19 cellular contexts compared by ENCODE assay signal in genomic region chr5:87282254-87282653, GRCh38. TPM values are rescaled to one million over a fixed set of nuclear protein-coding genes. Genes with fewer than 3 reads are reported as not detected.
A peak's percentile ranks its signal among the peaks of the same experiment; 100 is the strongest.
DNase-seq lines count a peak whose midpoint lies in the region; ATAC-seq and TF ChIP-seq lines count a peak whose summit lies in the region.
"Had no signal": no experiment of that assay in that cellular context is flagged by ENCODE, and none has a peak within 500 bp of the region (broad histone marks: within the 10 kb centered on the region; RNA-seq: fewer than 3 reads in every experiment).

No MANE protein-coding gene starts in this region.

- H2AK5ac ChIP-seq in trophoblast cell (ENCODE audit: low read length) = no peak overlapping the region

- H3K4me1 Mint-ChIP-seq in activated CD4-positive, alpha-beta T cell treated with anti-CD3 and anti-CD28 coated beads, Interleukin-2, amount 10 ng/mL, durations not matched to agents 7 days and 5 days = peaks cover 33% of the 10 kb centered on the region
- H3K4me1 Mint-ChIP-seq in IgD-negative memory B cell (peaks cover 18 to 30% (median 28%) of the 10 kb centered on the region in 3 donors), progenitor cell of endocrine pancreas (ENCODE audit: low read depth) (peaks cover 10% of the 10 kb centered on the region)
- H3K4me1 Mint-ChIP-seq in activated naive CD8-positive, alpha-beta T cell (ENCODE audit: low read depth) = peaks cover 62% of the 10 kb centered on the region

- H3K23ac ChIP-seq in trophoblast cell (ENCODE audit: low read length) = no peak overlapping the region

- H2BK120ac ChIP-seq in trophoblast cell (ENCODE audit: insufficient read depth, low read length, poor library complexity) = no peak overlapping the region

- H3K9me3 Mint-ChIP-seq in activated CD4-positive, alpha-beta T cell treated with anti-CD3 and anti-CD28 coated beads, Interleukin-2, amount 10 ng/mL, durations not matched to agents 7 days and 5 days = no peaks in the 10 kb centered on the region
- no peaks in the 10 kb centered on the region for H3K9me3 Mint-ChIP-seq in IgD-negative memory B cell
- H3K9me3 Mint-ChIP-seq in activated naive CD8-positive, alpha-beta T cell (ENCODE audit: low read depth) = no peaks in the 10 kb centered on the region
- peaks cover 3% of the 10 kb centered on the region for H3K9me3 Mint-ChIP-seq in progenitor cell of endocrine pancreas (ENCODE audit: low read depth)
- H3K9me3 Mint-ChIP-seq: CD14-positive monocyte, memory B cell, neural crest cell had no signal

- H3K14ac ChIP-seq in trophoblast cell (ENCODE audit: low read length) = no peak overlapping the region

- no peak overlapping the region for H3K4me2 ChIP-seq in trophoblast cell (ENCODE audit: low read length)
- H3K4me2 ChIP-seq: A549 had no signal

- H4K91ac ChIP-seq in trophoblast cell (ENCODE audit: low read depth, low read length) = no peak overlapping the region

- TF ChIP-seq CTCF in progenitor cell of endocrine pancreas (IDR thresholded peaks at IDR 0.05; ENCODE audit: unreplicated experiment) = no peak

- no peaks in the 10 kb centered on the region for H3K27me3 ChIP-seq in trophoblast cell (ENCODE audit: insufficient read depth, low read length)
- H3K27me3 ChIP-seq: esophagus muscularis mucosa, vagina had no signal

- H3K9me3 ChIP-seq in trophoblast cell (ENCODE audit: insufficient read depth, low read depth, low read length) = no peaks in the 10 kb centered on the region
- H3K9me3 ChIP-seq: A549, esophagus muscularis mucosa, vagina had no signal

- H3K27ac Mint-ChIP-seq in activated CD4-positive, alpha-beta T cell treated with anti-CD3 and anti-CD28 coated beads, Interleukin-2, amount 10 ng/mL, durations not matched to agents 7 days and 5 days = peak overlapping the region; percentile 89
- H3K27ac Mint-ChIP-seq in IgD-negative memory B cell = peak overlapping the region in 2 of 3 donors; percentile 32 to 50
- peak overlapping the region; percentile 89 for H3K27ac Mint-ChIP-seq in activated naive CD8-positive, alpha-beta T cell
- H3K27ac Mint-ChIP-seq in progenitor cell of endocrine pancreas = peak overlapping the region; percentile 82
- H3K27ac Mint-ChIP-seq: brain, memory B cell had no signal

- no peak overlapping the region for H3K4ac ChIP-seq in trophoblast cell (ENCODE audit: low read depth, low read length)

- no peak overlapping the region for H2BK12ac ChIP-seq in trophoblast cell (ENCODE audit: low read length)

- no peak overlapping the region for H4K12ac ChIP-seq in trophoblast cell (ENCODE audit: low read depth, low read length)

- H3K27ac ChIP-seq in trophoblast cell (ENCODE audit: low read depth, low read length) = no peak overlapping the region
- H3K27ac ChIP-seq: A549, esophagus muscularis mucosa, GM23248, vagina had no signal

- no peaks in the 10 kb centered on the region for H3K4me1 ChIP-seq in trophoblast cell (ENCODE audit: control insufficient read depth in 1 of 2, insufficient read depth in 2 of 2, low read length in 2 of 2)

- POLR2A ChIA-PET in activated CD4-positive, alpha-beta T cell treated with anti-CD3 and anti-CD28 coated beads, Interleukin-2, amount 10 ng/mL, durations not matched to agents 7 days and 5 days (lab: Charles Lee) = no interaction called here

- intact Hi-C loops in left cardiac atrium (cut with DNase I) = no loop called here

- WGBS in trophoblast cell (ENCODE audit: extremely low coverage, insufficient coverage, insufficient read length) = no CpG with 5 or more reads among the region's 2 CpGs

- no peak overlapping the region for H3K4me3 ChIP-seq in trophoblast cell (ENCODE audit: low read depth, low read length)
- H3K4me3 ChIP-seq: A549, esophagus muscularis mucosa, GM23248, vagina had no signal

- H3K79me2 ChIP-seq in trophoblast cell (ENCODE audit: control insufficient read depth, insufficient read depth, low read length, poor library complexity) = peaks cover 2% of the 10 kb centered on the region

- no peaks in the 10 kb centered on the region for H3K79me1 ChIP-seq in trophoblast cell (ENCODE audit: low read length)

- H2AFZ ChIP-seq in trophoblast cell (ENCODE audit: insufficient read depth, low read length, poor library complexity) = no peak overlapping the region
- H2AFZ ChIP-seq: GM23248 had no signal

- no peak overlapping the region for H4K8ac ChIP-seq in trophoblast cell (ENCODE audit: low read depth, low read length)

- CTCF ChIA-PET in activated CD4-positive, alpha-beta T cell treated with anti-CD3 and anti-CD28 coated beads, Interleukin-2, amount 10 ng/mL, durations not matched to agents 7 days and 5 days (lab: Charles Lee) = no interaction called here

- H3K9ac ChIP-seq in trophoblast cell (ENCODE audit: low read length) = no peak overlapping the region
- H3K9ac ChIP-seq: GM23248 had no signal

- peaks cover 36% of the 10 kb centered on the region for H3K36me3 Mint-ChIP-seq in activated CD4-positive, alpha-beta T cell treated with anti-CD3 and anti-CD28 coated beads, Interleukin-2, amount 10 ng/mL, durations not matched to agents 7 days and 5 days (ENCODE audit: low read depth)
- H3K36me3 Mint-ChIP-seq in IgD-negative memory B cell (peaks cover 2% of the 10 kb centered on the region), progenitor cell of endocrine pancreas (ENCODE audit: insufficient read depth) (peaks cover 30% of the 10 kb centered on the region)
- peaks cover 4% of the 10 kb centered on the region for H3K36me3 Mint-ChIP-seq in activated naive CD8-positive, alpha-beta T cell

- H2BK5ac ChIP-seq in trophoblast cell (ENCODE audit: low read depth, low read length, poor library complexity) = no peak overlapping the region

- ATAC-seq in left cardiac atrium = no peak
- ATAC-seq: A549 had no signal

- H3K27me3 Mint-ChIP-seq in activated CD4-positive, alpha-beta T cell treated with anti-CD3 and anti-CD28 coated beads, Interleukin-2, amount 10 ng/mL, durations not matched to agents 7 days and 5 days = no peaks in the 10 kb centered on the region
- H3K27me3 Mint-ChIP-seq in IgD-negative memory B cell (no peaks in the 10 kb centered on the region), progenitor cell of endocrine pancreas (no peaks in the 10 kb centered on the region)
- H3K27me3 Mint-ChIP-seq in activated naive CD8-positive, alpha-beta T cell = no peaks in the 10 kb centered on the region
- H3K27me3 Mint-ChIP-seq: brain, memory B cell had no signal

- no peak overlapping the region for H3K18ac ChIP-seq in trophoblast cell (ENCODE audit: low read length)

- peak overlapping the region; percentile 54 for H3K4me3 Mint-ChIP-seq in activated CD4-positive, alpha-beta T cell treated with anti-CD3 and anti-CD28 coated beads, Interleukin-2, amount 10 ng/mL, durations not matched to agents 7 days and 5 days
- H3K4me3 Mint-ChIP-seq in IgD-negative memory B cell = peak overlapping the region in 1 of 4 donors; percentile 65
- H3K4me3 Mint-ChIP-seq in activated naive CD8-positive, alpha-beta T cell = peak overlapping the region; percentile 80
- no peak overlapping the region for H3K4me3 Mint-ChIP-seq in progenitor cell of endocrine pancreas (ENCODE audit: low read depth)
- H3K4me3 Mint-ChIP-seq: brain, CD14-positive monocyte, memory B cell, neural crest cell had no signal

- peaks cover 5 to 13% of the 10 kb centered on the region in 2 experiments for H3K36me3 ChIP-seq in trophoblast cell (ENCODE audit: control insufficient read depth in 1 of 2, insufficient read depth in 2 of 2, low read length in 2 of 2)

- no peak for DNase-seq in activated CD4-positive, alpha-beta T cell treated with anti-CD3 and anti-CD28 coated beads, Interleukin-2, amount 10 ng/mL, durations not matched to agents 7 days and 5 days
- no peak for DNase-seq in activated CD4-positive, alpha-beta T cell treated with anti-CD3 and anti-CD28 coated beads for 1 hour
- no peak for DNase-seq in progenitor cell of endocrine pancreas (ENCODE audit: low spot score, unreplicated experiment)
- DNase-seq in left cardiac atrium = no peak
- DNase-seq in trophoblast cell = no peak
- DNase-seq in activated gamma-delta T cell treated with Interleukin-2 at 50 U/mL for 16 hours = no peak
- DNase-seq: activated CD4-positive, alpha-beta T cell treated with anti-CD3 and anti-CD28 coated beads for 4 hours; activated effector memory CD4-positive, alpha-beta T cell treated with anti-CD3 and anti-CD28 coated beads, Interleukin-2, amount 50 U/mL, for 16 hours; GM23248; NCI-H226 had no signal

RNA-seq across cellular contexts. Expression of gene RASA1, which starts 14.6 kb away (rescaled TPM):
- total RNA-seq in activated CD4-positive, alpha-beta T cell treated with anti-CD3 and anti-CD28 coated beads, Interleukin-2, amount 10 ng/mL, durations not matched to agents 7 days and 5 days = 10 to 100 TPM; 19.0 to 20.6 TPM
- polyA plus RNA-seq in IgD-negative memory B cell = 5.0 TPM
- 42.0 and 42.6 TPM in 2 replicates for total RNA-seq in progenitor cell of endocrine pancreas
- 10 to 100 TPM; 17.6 to 19.8 TPM for total RNA-seq in left cardiac atrium
- polyA plus RNA-seq in trophoblast cell (2013) = 124 and 129 TPM in 2 replicates
